ENCODE assay signal across 17 cellular contexts in the genomic region with DNA sequence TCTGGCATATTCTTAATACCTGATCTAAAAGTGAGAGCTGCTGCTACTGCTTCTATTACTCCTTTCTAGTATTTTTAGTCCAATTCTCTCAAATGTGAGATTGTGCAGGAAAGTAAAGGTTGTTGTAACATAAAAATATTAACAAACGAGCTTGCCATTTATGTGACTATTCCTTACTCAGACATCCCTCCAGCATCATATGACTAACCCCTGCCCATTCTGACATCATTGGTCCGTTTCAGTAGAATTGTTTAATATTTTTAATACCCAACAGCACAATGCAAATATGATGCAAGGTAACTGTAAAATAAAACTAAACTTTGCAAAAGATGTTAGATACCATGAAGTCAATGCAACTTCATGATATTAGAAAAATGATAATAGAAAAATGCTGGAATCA.
DNase-seq lines count a peak whose midpoint lies in the region; TF ChIP-seq lines count a peak whose summit lies in the region.
"Had no signal": no experiment of that assay in that cellular context is flagged by ENCODE, and none has a peak within 500 bp of the region (broad histone marks: within the 10 kb centered on the region; RNA-seq: fewer than 3 reads in every experiment).

No MANE protein-coding gene starts in this region.

- in situ Hi-C loops in HAP-1 (cut with MboI; ENCODE audit: low sequenced_read_pairs), result no loop called here

- H3K36me3 ChIP-seq in tibial nerve (no peaks in the 10 kb centered on the region), HAP-1 (replicated peaks) (no peaks in the 10 kb centered on the region)
- H3K36me3 ChIP-seq: BLaER1 had no signal

- no peak overlapping the region for H3K4me3 Mint-ChIP-seq in activated CD4-positive, alpha-beta T cell treated with anti-CD3 and anti-CD28 coated beads, Interleukin-2, amount 10 ng/mL, durations not matched to agents 24 days and 14 days
- H3K4me3 Mint-ChIP-seq: CD14-positive monocyte; CD4-positive, alpha-beta memory T cell; HFFc6 had no signal

- no peak for TF ChIP-seq CTCF in fibroblast of mammary gland (conservative IDR thresholded peaks at IDR 0.05; ENCODE audit: control insufficient read depth, insufficient read depth, low read depth, low read length)
- no peak for TF ChIP-seq CTCF in tibial nerve (IDR thresholded peaks at IDR 0.05)

- TF ChIP-seq EP300 in tibial nerve (IDR thresholded peaks at IDR 0.05), result no peak

- no peaks in the 10 kb centered on the region for H3K4me1 Mint-ChIP-seq in activated CD4-positive, alpha-beta T cell treated with anti-CD3 and anti-CD28 coated beads, Interleukin-2, amount 10 ng/mL, durations not matched to agents 24 days and 14 days
- H3K4me1 Mint-ChIP-seq: CD4-positive, alpha-beta memory T cell had no signal

- no peak overlapping the region for H3K4me3 ChIP-seq in fibroblast of mammary gland (ENCODE audit: control insufficient read depth, low read depth, low read length)
- H3K4me3 ChIP-seq in tibial nerve, result no peak overlapping the region
- H3K4me3 ChIP-seq in HAP-1, result no peak overlapping the region
- H3K4me3 ChIP-seq: BLaER1, GM12878, K562 had no signal

- no peaks in the 10 kb centered on the region for H3K4me1 ChIP-seq in tibial nerve
- H3K4me1 ChIP-seq in HAP-1, result no peaks in the 10 kb centered on the region
- H3K4me1 ChIP-seq: BLaER1 had no signal

- WGBS in tibial nerve, 2 donors, result 65 to 78% methylated on average over 2 of the region's 2 CpGs

- no peak overlapping the region for H3K27ac ChIP-seq in tibial nerve
- H3K27ac ChIP-seq: 22Rv1, BLaER1, HL-60 had no signal

- H3K27me3 ChIP-seq in tibial nerve, result no peaks in the 10 kb centered on the region
- no peaks in the 10 kb centered on the region; the same call in 1 of the 2 replicates for H3K27me3 ChIP-seq in HAP-1 (ENCODE audit: low read depth)
- H3K27me3 ChIP-seq: BLaER1 had no signal

- no peaks in the 10 kb centered on the region for H3K36me3 Mint-ChIP-seq in activated CD4-positive, alpha-beta T cell treated with anti-CD3 and anti-CD28 coated beads, Interleukin-2, amount 10 ng/mL, durations not matched to agents 24 days and 14 days (ENCODE audit: low read depth)
- H3K36me3 Mint-ChIP-seq: CD14-positive monocyte; CD4-positive, alpha-beta memory T cell had no signal

- DNase-seq in activated CD4-positive, alpha-beta T cell treated with anti-CD3 and anti-CD28 coated beads, Interleukin-2, amount 10 ng/mL, durations not matched to agents 24 days and 14 days, result peak; percentile 5
- no peak for DNase-seq in activated CD4-positive, alpha-beta T cell treated with anti-CD3 and anti-CD28 coated beads, Interleukin-2, amount 50 U/mL, for 4 hours
- DNase-seq in HCEC 1CT, result peak; percentile 33
- peak; percentile 38 for DNase-seq in fibroblast of mammary gland (ENCODE audit: low read depth)
- no peak for DNase-seq in tibial nerve (ENCODE audit: low spot score in 2 of 2)
- no peak for DNase-seq in NCI-H1048 (lab: John Stamatoyannopoulos, UW)
- DNase-seq in HAP-1 (ENCODE audit: low spot score in 2 of 2), result no peak
- DNase-seq: CD4-positive, alpha-beta memory T cell; DMS153; DMS79; HFFc6 had no signal

- H3K27ac Mint-ChIP-seq in activated CD4-positive, alpha-beta T cell treated with anti-CD3 and anti-CD28 coated beads, Interleukin-2, amount 10 ng/mL, durations not matched to agents 24 days and 14 days, result no peak overlapping the region
- H3K27ac Mint-ChIP-seq: CD14-positive monocyte; CD4-positive, alpha-beta memory T cell; HFFc6 had no signal

- H3K27me3 Mint-ChIP-seq in activated CD4-positive, alpha-beta T cell treated with anti-CD3 and anti-CD28 coated beads, Interleukin-2, amount 10 ng/mL, durations not matched to agents 24 days and 14 days, result peaks cover 12% of the 10 kb centered on the region

- H3K9me3 Mint-ChIP-seq in activated CD4-positive, alpha-beta T cell treated with anti-CD3 and anti-CD28 coated beads, Interleukin-2, amount 10 ng/mL, durations not matched to agents 24 days and 14 days, result no peaks in the 10 kb centered on the region
- H3K9me3 Mint-ChIP-seq: CD4-positive, alpha-beta memory T cell; HFFc6 had no signal

- intact Hi-C loops in activated CD4-positive, alpha-beta T cell treated with anti-CD3 and anti-CD28 coated beads, Interleukin-2, amount 10 ng/mL, durations not matched to agents 24 days and 14 days (cut with micrococcal nuclease), result no loop called here

- TF ChIP-seq POLR2A in tibial nerve (IDR thresholded peaks at IDR 0.05), result no peak

- H3K9me3 ChIP-seq in tibial nerve, result no peaks in the 10 kb centered on the region
- H3K9me3 ChIP-seq in HAP-1, result no peaks in the 10 kb centered on the region
- H3K9me3 ChIP-seq: BLaER1 had no signal

Comparison
In these comparisons a context has a peak if more than half of its experiments do, and no peak if none do; other contexts are left out.
1. DNase-seq: peak in activated CD4-positive, alpha-beta T cell treated with anti-CD3 and anti-CD28 coated beads, Interleukin-2, amount 10 ng/mL, durations not matched to agents 24 days and 14 days (single experiment), HCEC 1CT (single experiment) and fibroblast of mammary gland (single experiment); none in activated CD4-positive, alpha-beta T cell treated with anti-CD3 and anti-CD28 coated beads, Interleukin-2, amount 50 U/mL, for 4 hours (0 of 2), tibial nerve (0 of 2), NCI-H1048 (single experiment) and HAP-1 (0 of 2).